Comparison of ENCODE assay signal across 18 cellular contexts in genomic region chr6:13228264-13229204, GRCh38.
DNase-seq lines count a peak whose midpoint lies in the region; ATAC-seq and TF ChIP-seq lines count a peak whose summit lies in the region.
"Had no signal": no experiment of that assay in that cellular context is flagged by ENCODE, and none has a peak within 500 bp of the region (broad histone marks: within the 10 kb centered on the region; RNA-seq: fewer than 3 reads in every experiment).

No MANE protein-coding gene starts in this region.

- H3K4me1 ChIP-seq in OCI-LY3 (ENCODE audit: low read length) (peaks cover 14% of the 10 kb centered on the region), osteoblast (ENCODE audit: insufficient read depth, low read length) (no peaks in the 10 kb centered on the region)
- H3K4me1 ChIP-seq: SJCRH30 had no signal

- no peaks in the 10 kb centered on the region for H3K9me3 ChIP-seq in OCI-LY3 (ENCODE audit: insufficient read depth, low read length)
- no peaks in the 10 kb centered on the region for H3K9me3 ChIP-seq in osteoblast (ENCODE audit: low read depth, low read length)
- H3K9me3 ChIP-seq: SJCRH30 had no signal

- H3K27me3 Mint-ChIP-seq in activated naive CD8-positive, alpha-beta T cell treated with anti-CD3 and anti-CD28 coated beads, Interleukin-2, amount 50 U/mL, for 24 hours, result peaks cover 8% of the 10 kb centered on the region
- H3K27me3 Mint-ChIP-seq in activated naive CD8-positive, alpha-beta T cell treated with anti-CD3 and anti-CD28 coated beads for 36 hours, result no peaks in the 10 kb centered on the region

- no peaks in the 10 kb centered on the region for H3K9me3 Mint-ChIP-seq in activated naive CD8-positive, alpha-beta T cell treated with anti-CD3 and anti-CD28 coated beads, Interleukin-2, amount 50 U/mL, for 24 hours
- peaks cover 1% of the 10 kb centered on the region for H3K9me3 Mint-ChIP-seq in activated naive CD8-positive, alpha-beta T cell treated with anti-CD3 and anti-CD28 coated beads for 36 hours
- H3K9me3 Mint-ChIP-seq: IgD-negative memory B cell had no signal

- H3K27ac ChIP-seq in OCI-LY3 (ENCODE audit: low read length) (no peak overlapping the region), osteoblast (ENCODE audit: low read depth, low read length) (no peak overlapping the region)
- H3K27ac ChIP-seq: 22Rv1, GM23248, PC-9, SJCRH30 had no signal

- H3K4me1 Mint-ChIP-seq in activated naive CD8-positive, alpha-beta T cell treated with anti-CD3 and anti-CD28 coated beads, Interleukin-2, amount 50 U/mL, for 24 hours, result peaks cover 19% of the 10 kb centered on the region
- H3K4me1 Mint-ChIP-seq in activated naive CD8-positive, alpha-beta T cell treated with anti-CD3 and anti-CD28 coated beads for 36 hours, result peaks cover 17% of the 10 kb centered on the region

- H3K79me2 ChIP-seq in OCI-LY3 (ENCODE audit: low read length) (no peaks in the 10 kb centered on the region), osteoblast (ENCODE audit: insufficient read depth, low read length) (no peaks in the 10 kb centered on the region)

- ATAC-seq in activated naive CD8-positive, alpha-beta T cell treated with anti-CD3 and anti-CD28 coated beads, Interleukin-2, amount 50 U/mL, for 24 hours, result no peak
- no peak for ATAC-seq in HG03097 (IDR thresholded peaks at IDR 0.05; ENCODE audit: low FRiP score, unreplicated experiment)

- H2AFZ ChIP-seq in OCI-LY3 (ENCODE audit: low read depth, low read length) (no peak overlapping the region), osteoblast (ENCODE audit: low read length) (no peak overlapping the region)
- H2AFZ ChIP-seq: GM23248, PC-9 had no signal

- H4K20me1 ChIP-seq in OCI-LY3 (ENCODE audit: insufficient read depth, low read length), result no peaks in the 10 kb centered on the region
- H4K20me1 ChIP-seq in osteoblast (ENCODE audit: insufficient read depth, low read length), result no peaks in the 10 kb centered on the region

- no peak for DNase-seq in activated naive CD8-positive, alpha-beta T cell treated with anti-CD3 and anti-CD28 coated beads, Interleukin-2, amount 50 U/mL, for 24 hours
- no peak for DNase-seq in activated naive CD8-positive, alpha-beta T cell treated with anti-CD3 and anti-CD28 coated beads for 36 hours
- DNase-seq in osteoblast (ENCODE audit: insufficient read length, low spot score, missing footprints) (peak; percentile 14), NCI-H82 treated with DMSO at 0.1 percent for 48 hours (lab: John Stamatoyannopoulos, UW; ENCODE audit: unreplicated experiment) (no peak)
- no peak for DNase-seq in effector CD4-positive, alpha-beta T cell
- no peak for DNase-seq in activated CD4-positive, alpha-beta T cell treated with anti-CD3 and anti-CD28 coated beads for 1 hour
- DNase-seq: C1 segment of cervical spinal cord, COR-L47, GM23248, NCI-H187 treated with DMSO at 0.1 percent for 48 hours, NCI-H446, T-helper 17 cell had no signal

- H3K9ac ChIP-seq in OCI-LY3 (ENCODE audit: low read length), result no peak overlapping the region
- H3K9ac ChIP-seq: GM23248 had no signal

- H3K4me3 Mint-ChIP-seq in activated naive CD8-positive, alpha-beta T cell treated with anti-CD3 and anti-CD28 coated beads, Interleukin-2, amount 50 U/mL, for 24 hours, result no peak overlapping the region
- H3K4me3 Mint-ChIP-seq in activated naive CD8-positive, alpha-beta T cell treated with anti-CD3 and anti-CD28 coated beads for 36 hours, result no peak overlapping the region

- H3K36me3 ChIP-seq in OCI-LY3 (replicated peaks; ENCODE audit: low read depth, low read length) (no peaks in the 10 kb centered on the region), osteoblast (ENCODE audit: insufficient read depth, low read length) (no peaks in the 10 kb centered on the region)
- H3K36me3 ChIP-seq: SJCRH30 had no signal

- peak overlapping the region; percentile 19 for H3K27ac Mint-ChIP-seq in activated naive CD8-positive, alpha-beta T cell treated with anti-CD3 and anti-CD28 coated beads, Interleukin-2, amount 50 U/mL, for 24 hours
- no peak overlapping the region for H3K27ac Mint-ChIP-seq in activated naive CD8-positive, alpha-beta T cell treated with anti-CD3 and anti-CD28 coated beads for 36 hours

- H3K27me3 ChIP-seq in OCI-LY3 (ENCODE audit: low read depth, low read length), result peaks cover 34% of the 10 kb centered on the region; the same call in 1 of the 2 replicates
- H3K27me3 ChIP-seq in osteoblast (ENCODE audit: insufficient read depth, low read length), result no peaks in the 10 kb centered on the region
- H3K27me3 ChIP-seq: SJCRH30 had no signal

- no peak for TF ChIP-seq CTCF in OCI-LY3 (IDR thresholded peaks at IDR 0.05; ENCODE audit: low read depth, low read length)
- no peak for TF ChIP-seq CTCF in osteoblast (IDR thresholded peaks at IDR 0.05; ENCODE audit: extremely low read depth, low read depth, low read length)

- H3K4me2 ChIP-seq in OCI-LY3 (ENCODE audit: low read length) (peak overlapping the region; percentile 65), osteoblast (ENCODE audit: insufficient read depth, low read length) (no peak overlapping the region)
- H3K4me2 ChIP-seq: PC-9 had no signal

- H3K36me3 Mint-ChIP-seq in activated naive CD8-positive, alpha-beta T cell treated with anti-CD3 and anti-CD28 coated beads, Interleukin-2, amount 50 U/mL, for 24 hours (ENCODE audit: low read depth), result no peaks in the 10 kb centered on the region
- H3K36me3 Mint-ChIP-seq in activated naive CD8-positive, alpha-beta T cell treated with anti-CD3 and anti-CD28 coated beads for 36 hours, result peaks cover 3% of the 10 kb centered on the region
- H3K36me3 Mint-ChIP-seq: IgD-negative memory B cell had no signal

- H3K4me3 ChIP-seq in OCI-LY3 (ENCODE audit: low read length) (no peak overlapping the region), osteoblast (ENCODE audit: insufficient read depth, low read length) (no peak overlapping the region)
- H3K4me3 ChIP-seq: GM23248, PC-9, SJCRH30 had no signal
